8 cellular contexts compared by ENCODE assay signal in the genomic region with DNA sequence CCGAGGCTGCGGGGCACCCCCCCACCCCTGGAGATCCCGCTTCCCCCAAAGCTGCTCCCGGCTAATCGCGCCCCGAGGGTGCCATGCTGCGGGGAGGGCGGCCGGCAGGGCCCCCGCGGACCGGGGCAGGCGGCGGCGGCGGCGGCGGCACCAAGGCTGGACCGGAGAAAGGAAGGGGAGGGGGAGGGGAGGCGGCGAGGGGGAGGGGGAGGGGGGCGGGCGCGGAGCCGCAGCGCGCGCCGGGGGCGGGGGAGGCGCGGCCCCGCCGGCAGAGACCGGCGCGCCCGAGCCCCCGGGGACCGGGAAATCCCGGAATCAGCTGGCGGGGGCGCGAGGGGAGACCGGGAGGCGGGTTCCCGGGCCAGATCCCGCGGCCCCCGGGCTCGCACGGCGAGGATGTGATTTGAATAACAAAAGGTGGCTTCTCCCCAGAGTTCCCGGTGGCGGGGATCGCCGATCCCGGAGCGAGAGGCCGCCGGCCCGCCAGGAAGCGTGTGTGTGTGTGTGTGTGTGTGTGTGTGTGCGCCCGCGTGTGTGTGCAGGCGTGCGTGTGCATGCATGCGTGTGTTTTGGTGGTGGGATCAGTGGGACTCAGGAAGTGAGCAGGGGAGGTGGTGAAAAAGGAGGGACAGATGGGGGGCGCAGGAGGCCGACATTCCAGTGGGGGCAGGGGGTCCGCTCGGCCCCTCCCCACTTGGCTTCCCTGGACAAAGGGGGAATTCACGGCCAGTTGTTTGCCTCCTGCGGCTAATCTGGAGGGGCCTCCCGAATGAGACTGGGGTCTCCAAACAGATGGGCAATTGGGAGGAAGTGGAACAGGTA.
DNase-seq lines count a peak whose midpoint lies in the region; ATAC-seq and TF ChIP-seq lines count a peak whose summit lies in the region.

No MANE protein-coding gene starts in this region.

- H3K9me3 ChIP-seq in OCI-LY3 (ENCODE audit: insufficient read depth, low read length) = no peaks in the 10 kb centered on the region

- ATAC-seq in HG03097 (IDR thresholded peaks at IDR 0.05; ENCODE audit: low FRiP score, unreplicated experiment) (no peak), HG02970 (IDR thresholded peaks at IDR 0.05; ENCODE audit: low FRiP score, unreplicated experiment) (no peak)

- intact Hi-C loops in head of caudate nucleus (cut with DNase I) = no loop called here

- H3K4me1 ChIP-seq in OCI-LY3 (ENCODE audit: low read length) = peaks cover 7% of the 10 kb centered on the region; the same call in 1 of the 2 replicates

- peak overlapping the region; percentile 77 for H3K9ac ChIP-seq in OCI-LY3 (ENCODE audit: low read length)

- TF ChIP-seq CTCF in OCI-LY3 (IDR thresholded peaks at IDR 0.05; ENCODE audit: low read depth, low read length) = no peak

- H3K4me3 ChIP-seq in OCI-LY3 (ENCODE audit: low read length) = peak overlapping the region; percentile 87

- H3K27me3 ChIP-seq in OCI-LY3 (ENCODE audit: low read depth, low read length) = peaks cover 6% of the 10 kb centered on the region; the same call in 1 of the 2 replicates

- H3K27ac ChIP-seq in OCI-LY3 (ENCODE audit: low read length) = no peak overlapping the region

- H3K36me3 ChIP-seq in OCI-LY3 (replicated peaks; ENCODE audit: low read depth, low read length) = no peaks in the 10 kb centered on the region

- no peaks in the 10 kb centered on the region for H4K20me1 ChIP-seq in OCI-LY3 (ENCODE audit: insufficient read depth, low read length)

- peak; percentile 20 to 50 (median 24) for DNase-seq in stimulated activated naive CD4-positive, alpha-beta T cell (lab: John Stamatoyannopoulos, UW)
- DNase-seq in stimulated activated naive CD4-positive, alpha-beta T cell treated with Interleukin-2 at 50 U/mL for 16 hours (lab: John Stamatoyannopoulos, UW) = no peak
- DNase-seq in activated naive CD4-positive, alpha-beta T cell treated with anti-CD3 and anti-CD28 coated beads, Interleukin-2, amount 50 U/mL, for 16 hours = peak; percentile 38
- DNase-seq in head of caudate nucleus (peak in 41 of 42 donors; percentile 23 to 83 (median 62)), occipital lobe (lab: John Stamatoyannopoulos, UW) (peak; percentile 37)

- H3K4me2 ChIP-seq in OCI-LY3 (ENCODE audit: low read length) = peak overlapping the region; percentile 97

- H3K79me2 ChIP-seq in OCI-LY3 (ENCODE audit: low read length) = no peaks in the 10 kb centered on the region

- peak overlapping the region; percentile 90 for H2AFZ ChIP-seq in OCI-LY3 (ENCODE audit: low read depth, low read length)
